In genomic region chr1:210750468-210750867, GRCh38 we compare ENCODE assay signal across 26 cellular contexts.
"Had no signal": no experiment of that assay in that cellular context is flagged by ENCODE, and none has a peak within 500 bp of the region (broad histone marks: within the 10 kb centered on the region; RNA-seq: fewer than 3 reads in every experiment).

No MANE protein-coding gene starts in this region.

- H3K9ac ChIP-seq: neural progenitor cell, parathyroid adenoma had no signal

- H3K27ac ChIP-seq: hepatocyte, left ventricle myocardium inferior, neural progenitor cell, neutrophil, parathyroid adenoma, psoas muscle, right atrium auricular region, right lobe of liver, stomach, thoracic aorta, tibial artery, upper lobe of right lung had no signal

- DNase-seq: islet precursor cell; left ventricle myocardium inferior; mesendoderm; naive B cell; natural killer cell; nephron progenitor cell; psoas muscle; right lobe of liver; stimulated activated CD4-positive, alpha-beta T cell treated with anti-CD3 and anti-CD28 coated beads, Interleukin-1b, Interleukin-23, amount 100 ng/mL, for 48 hours; stimulated activated CD4-positive, alpha-beta T cell treated with anti-CD3 and anti-CD28 coated beads, Interleukin-2, amount 100 ng/mL, for 48 hours; stimulated activated CD4-positive, alpha-beta T cell treated with anti-CD3 and anti-CD28 coated beads, Interleukin-4, amount 100 ng/mL, for 4 hours; stimulated activated CD8-positive, alpha-beta memory T cell treated with anti-CD3 and anti-CD28 coated beads, Interleukin-4, amount 100 ng/mL, for 48 hours; stimulated activated naive CD8-positive, alpha-beta T cell treated with anti-CD3 and anti-CD28 coated beads, Interleukin-15, Interleukin-2, amounts not matched to agents 100 U/mL and 50 U/mL, for 24 hours; stomach; tibial artery; trophoblast cell; upper lobe of right lung had no signal

- H3K4me1 ChIP-seq: left ventricle myocardium inferior, parathyroid adenoma, psoas muscle, right atrium auricular region, right lobe of liver, stomach, tibial artery, upper lobe of right lung had no signal

- H3K36me3 ChIP-seq: left ventricle myocardium inferior, neural progenitor cell, neutrophil, right atrium auricular region, right lobe of liver, stomach, thoracic aorta, tibial artery, upper lobe of right lung had no signal

- H3K27me3 ChIP-seq: neural progenitor cell, neutrophil, right atrium auricular region, right lobe of liver, stomach, tibial artery, upper lobe of right lung had no signal

- H3K4me3 ChIP-seq: hepatocyte, left ventricle myocardium inferior, lung, neural progenitor cell, psoas muscle, right atrium auricular region, right lobe of liver, smooth muscle cell, stomach, thoracic aorta, tibial artery, upper lobe of right lung had no signal

- ATAC-seq: natural killer cell; psoas muscle; right lobe of liver; stimulated activated memory B cell treated with anti-CD40 and anti-IgM and Interleukin-4, amounts not matched to agents 10 μg/mL and 1 μg/mL and 100 μg/mL, for 72 hours; stimulated activated naive CD8-positive, alpha-beta T cell treated with anti-CD3 and anti-CD28 coated beads, Interleukin-15, Interleukin-2, amounts not matched to agents 100 U/mL and 50 U/mL, for 24 hours; upper lobe of right lung had no signal

- H3K9me3 ChIP-seq: left ventricle myocardium inferior, neutrophil, psoas muscle, right atrium auricular region, right lobe of liver, stomach, thoracic aorta, tibial artery, upper lobe of right lung had no signal
